ENCODE assay signal across 8 cellular contexts in the genomic region with DNA sequence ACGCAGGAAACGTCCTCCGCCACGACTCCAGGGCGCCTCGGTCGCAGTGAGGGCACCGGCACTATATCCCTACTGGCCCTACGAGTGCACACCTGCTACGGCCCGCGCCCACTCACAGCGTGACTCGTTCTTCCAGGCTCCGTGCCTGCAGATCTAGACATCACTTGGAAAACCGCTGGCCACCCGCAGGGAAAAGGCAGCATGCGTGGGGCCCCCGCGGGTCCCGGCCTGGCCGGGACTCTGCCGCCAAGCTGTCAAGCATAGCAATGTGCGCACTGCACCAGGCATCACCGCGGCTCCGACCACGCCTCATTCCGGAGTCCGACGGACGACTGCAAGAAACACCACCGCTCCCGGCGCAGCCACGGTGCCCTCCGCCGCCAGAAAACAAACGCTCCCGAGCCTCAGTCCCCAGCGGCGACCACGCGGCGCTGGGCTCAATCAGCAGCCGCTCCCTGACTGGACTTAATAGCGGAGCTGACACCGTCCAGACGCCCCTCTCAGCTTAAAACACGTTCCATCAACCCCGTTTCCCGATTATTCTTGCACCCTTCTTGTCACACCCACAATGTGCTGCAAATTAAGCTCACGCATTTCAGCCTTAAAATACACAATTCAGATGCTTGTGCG. TPM values are rescaled to one million over a fixed set of nuclear protein-coding genes. Genes with fewer than 3 reads are reported as not detected.
DNase-seq lines count a peak whose midpoint lies in the region; ATAC-seq, FAIRE-seq and TF ChIP-seq lines count a peak whose summit lies in the region.

No MANE protein-coding gene starts in this region.

- 4% methylated on average over 34 of the region's 54 CpGs for WGBS in A549 (ENCODE audit: missing lambda C conversion rate)
- WGBS in prostate gland: under 1% methylated on average over 54 of the region's 54 CpGs

- H3K27ac ChIP-seq in A549: peak overlapping the region; percentile 84 to 95
- H3K27ac ChIP-seq in prostate gland: peak overlapping the region; percentile 85 to 86

- peak overlapping the region; percentile 94 for H3K4me2 ChIP-seq in A549

- H3K27me3 ChIP-seq in NT2/D1 (ENCODE audit: insufficient read depth, insufficient read length): peaks cover 29% of the 10 kb centered on the region
- H3K27me3 ChIP-seq in adipocyte (replicated peaks; ENCODE audit: control insufficient read depth, insufficient read depth, low read length): no peaks in the 10 kb centered on the region
- H3K27me3 ChIP-seq in prostate gland (replicated peaks; ENCODE audit: insufficient read depth): no peaks in the 10 kb centered on the region

- DNase-seq in A549 (ENCODE audit: low read depth in 1 of 2, low spot score in 1 of 2) (peak; percentile 67 to 73), NT2/D1 (ENCODE audit: low read depth, low spot score) (no peak), adipocyte (ENCODE audit: low read depth) (peak; percentile 81), left ventricle myocardium superior (peak; percentile 78), prostate gland (ENCODE audit: low spot score) (peak; percentile 62), A172 (ENCODE audit: low spot score) (no peak)

- POLR2A ChIA-PET in A549 (lab: Yijun Ruan, JAX): interaction anchor here (0.5 to 3.0 kb wide), 2 partner anchors 15 to 60 kb away, joined by 3 to 17 read pairs; a partner anchor contains a TSS

- ATAC-seq in A549: peak; percentile 74 to 84
- peak; percentile 52 for ATAC-seq in GM18502 (IDR thresholded peaks at IDR 0.05; ENCODE audit: poor library complexity, unreplicated experiment)
- peak; percentile 43 for ATAC-seq in HG03025 (IDR thresholded peaks at IDR 0.05; ENCODE audit: low FRiP score, unreplicated experiment)
- peak; percentile 54 for ATAC-seq in left ventricle myocardium superior

- intact Hi-C loops in left ventricle myocardium superior (cut with micrococcal nuclease): no loop called here
- intact Hi-C loops in prostate gland (cut with DNase I): no loop called here

- peak overlapping the region; percentile 85 for H3K4me3 ChIP-seq in A549
- peak overlapping the region; percentile 64 for H3K4me3 ChIP-seq in NT2/D1 (ENCODE audit: insufficient read length, low read depth)
- peak overlapping the region; percentile 99 for H3K4me3 ChIP-seq in adipocyte (ENCODE audit: low read length)
- H3K4me3 ChIP-seq in prostate gland: peak overlapping the region; percentile 68 to 97

- TF ChIP-seq CTCF in A549 (IDR thresholded peaks at IDR 0.05): no peak
- TF ChIP-seq CTCF in prostate gland (IDR thresholded peaks at IDR 0.05): peak in 1 of 4 experiments; percentile 9

- no peaks in the 10 kb centered on the region for H3K36me3 ChIP-seq in NT2/D1 (ENCODE audit: insufficient read depth, insufficient read length, low read length)
- no peaks in the 10 kb centered on the region for H3K36me3 ChIP-seq in adipocyte (ENCODE audit: control insufficient read depth, insufficient read depth, low read length, severe bottlenecking)
- H3K36me3 ChIP-seq in prostate gland: no peaks in the 10 kb centered on the region

- H3K9me3 ChIP-seq in A549 (no peaks in the 10 kb centered on the region), NT2/D1 (ENCODE audit: insufficient read depth, low read length) (no peaks in the 10 kb centered on the region), adipocyte (ENCODE audit: control insufficient read depth, low read length) (no peaks in the 10 kb centered on the region), prostate gland (no peaks in the 10 kb centered on the region)

- 0 out of 5 replicates have a peak, but pooled peaks of 1 of the 2 experiments have one; percentile 4 for TF ChIP-seq RAD21 in A549 (conservative IDR thresholded peaks at IDR 0.05 in 1 of 2, IDR thresholded peaks at IDR 0.05 in 1 of 2)

- H3K9ac ChIP-seq in NT2/D1 (ENCODE audit: insufficient read length, low read depth) (peak overlapping the region; percentile 81), adipocyte (ENCODE audit: low read length) (peak overlapping the region; percentile 91)

- TF ChIP-seq POLR2A in A549 (IDR thresholded peaks at IDR 0.05; ENCODE audit: low read length): no peak
- TF ChIP-seq POLR2A in prostate gland (IDR thresholded peaks at IDR 0.05): no peak

- H3K4me1 ChIP-seq in A549 (peaks cover 9% of the 10 kb centered on the region), NT2/D1 (ENCODE audit: insufficient read depth, insufficient read length) (peaks cover 2% of the 10 kb centered on the region), adipocyte (ENCODE audit: control insufficient read depth, insufficient read depth, low read length) (peaks cover 12% of the 10 kb centered on the region), prostate gland (replicated peaks) (peaks cover 6% of the 10 kb centered on the region)

- CTCF ChIA-PET in A549 (lab: Yijun Ruan, JAX): interaction anchor here (0.7 to 1.9 kb wide), 5 partner anchors 10 to 95 kb away, joined by 3 to 6 read pairs (median 3); a partner anchor contains a TSS

- TF ChIP-seq EP300 in A549 (IDR thresholded peaks at IDR 0.05): no peak

- no peak for FAIRE-seq in A549 (lab: Jason Lieb, UNC)

TF ChIP-seq in A549, 52 proteins besides CTCF, POLR2A, EP300 and RAD21:
- TF ChIP-seq, protein P1, sequence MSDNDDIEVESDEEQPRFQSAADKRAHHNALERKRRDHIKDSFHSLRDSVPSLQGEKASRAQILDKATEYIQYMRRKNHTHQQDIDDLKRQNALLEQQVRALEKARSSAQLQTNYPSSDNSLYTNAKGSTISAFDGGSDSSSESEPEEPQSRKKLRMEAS (IDR thresholded peaks at IDR 0.05): peak; percentile 33; the same call in 1 of the 2 replicates
- TF ChIP-seq CBX8 (IDR thresholded peaks at IDR 0.05) (no peak), SMC3 (IDR thresholded peaks at IDR 0.05) (no peak), RFX5 (IDR thresholded peaks at IDR 0.05) (no peak), HOXB13 (CRISPR knock-in tag; IDR thresholded peaks at IDR 0.05; ENCODE audit: low read depth) (no peak), KDM1A (IDR thresholded peaks at IDR 0.05; ENCODE audit: low read depth) (no peak), EHF (CRISPR knock-in tag; IDR thresholded peaks at IDR 0.05) (no peak), POLR2AphosphoS2 (conservative IDR thresholded peaks at IDR 0.05; ENCODE audit: low read length) (no peak)
- TF ChIP-seq, protein P2, sequence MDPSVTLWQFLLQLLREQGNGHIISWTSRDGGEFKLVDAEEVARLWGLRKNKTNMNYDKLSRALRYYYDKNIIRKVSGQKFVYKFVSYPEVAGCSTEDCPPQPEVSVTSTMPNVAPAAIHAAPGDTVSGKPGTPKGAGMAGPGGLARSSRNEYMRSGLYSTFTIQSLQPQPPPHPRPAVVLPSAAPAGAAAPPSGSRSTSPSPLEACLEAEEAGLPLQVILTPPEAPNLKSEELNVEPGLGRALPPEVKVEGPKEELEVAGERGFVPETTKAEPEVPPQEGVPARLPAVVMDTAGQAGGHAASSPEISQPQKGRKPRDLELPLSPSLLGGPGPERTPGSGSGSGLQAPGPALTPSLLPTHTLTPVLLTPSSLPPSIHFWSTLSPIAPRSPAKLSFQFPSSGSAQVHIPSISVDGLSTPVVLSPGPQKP (IDR thresholded peaks at IDR 0.05; ENCODE audit: low read depth, low read length): no peak

RNA-seq across cellular contexts. Expression of a gene that starts 1.0 kb away (rescaled TPM):
- polyA plus RNA-seq in A549 (2011; rRNA removed) (68.2 and 83.3 TPM in 2 replicates), A549 (2017; fragmentation: RNase III; extraction: RNeasy Plus Mini Kit Qiagen cat#74134 plus additional on column Dnase treatment) (69.4 to 71.2 TPM (median 70.8 TPM) in 3 replicates)
- 60.4 TPM in 2 replicates for polyA plus RNA-seq in A549 (2012; cell fraction: cytosol; rRNA removed)
- 124 and 168 TPM in 2 replicates for polyA plus RNA-seq in A549 (2012; cell fraction: nucleus; rRNA removed)
- 112 and 132 TPM in 2 replicates for polyA minus RNA-seq in A549 (2011; rRNA and poly(A)+ RNA removed)
- total RNA-seq in left ventricle myocardium superior (32.4 TPM), prostate gland (100 to 1,000 TPM in 1 of 2 donors, 10 to 100 TPM in 1; 97.1 to 121 TPM)
- total RNA-seq in A172 (2014; rRNA removed; shearing (Covaris generic)): 78.1 and 81.4 TPM in 2 replicates

Comparison
In these comparisons a context has a peak if more than half of its experiments do, and no peak if none do; other contexts are left out.
1. DNase-seq: peak in A549 (2 of 2), adipocyte (single experiment), left ventricle myocardium superior (single experiment) and prostate gland (single experiment); none in NT2/D1 (single experiment) and A172 (single experiment).
2. Peak in every context shown above with its lines, with median percentiles within 50 percentile points of each other: ATAC-seq and H3K4me3 ChIP-seq.